ENCODE assay signal across 26 cellular contexts in genomic region chr12:112892821-112893220, GRCh38. TPM values are rescaled to one million over a fixed set of nuclear protein-coding genes. Genes with fewer than 3 reads are reported as not detected.
"Had no signal": no experiment of that assay in that cellular context is flagged by ENCODE, and none has a peak within 500 bp of the region (broad histone marks: within the 10 kb centered on the region; RNA-seq: fewer than 3 reads in every experiment).

No MANE protein-coding gene starts in this region.

- H3K27me3 ChIP-seq: breast epithelium, MG63, SJSA1 had no signal

- H3K9me3 ChIP-seq: breast epithelium, MG63, SJSA1 had no signal

- H3K27ac ChIP-seq: breast epithelium, SJSA1 had no signal

- DNase-seq: activated CD4-positive, alpha-beta T cell treated with anti-CD3 and anti-CD28 coated beads for 48 hours; activated CD4-positive, alpha-beta T cell treated with anti-CD3 and anti-CD28 coated beads, Interleukin-2, amount 50 U/mL, for 4 hours; activated CD4-positive, CD25-positive, alpha-beta regulatory T cell treated with anti-CD3 and anti-CD28 coated beads, Interleukin-2, amount 50 U/mL, for 72 hours; activated CD8-positive, alpha-beta memory T cell treated with anti-CD3 and anti-CD28 coated beads, Interleukin-2, amount 50 U/mL, for 48 hours; activated CD8-positive, alpha-beta T cell treated with anti-CD3 and anti-CD28 coated beads, Interleukin-2, amount 10 ng/mL, durations not matched to agents 7 days and 5 days; activated effector memory CD4-positive, alpha-beta T cell treated with Interleukin-2 at 50 U/mL for 16 hours; activated naive CD4-positive, alpha-beta T cell; activated T-cell treated with anti-CD3 and anti-CD28 coated beads, Interleukin-2, amount 50 U/mL, for 1 hour; aorta; caudate nucleus; MG63; NCI-H1105; NCI-H1436; NCI-H1694 treated with DMSO at 0.1 percent for 48 hours; NCI-H2029 treated with DMSO at 0.1 percent for 48 hours; NCI-H510A treated with DMSO at 0.1 percent for 48 hours; NCI-H69; SHP77; T-helper 17 cell; T-helper 9 cell had no signal

- ATAC-seq: activated CD8-positive, alpha-beta T cell treated with anti-CD3 and anti-CD28 coated beads, Interleukin-2, amount 10 ng/mL, durations not matched to agents 7 days and 5 days; T-helper 17 cell; WTC11 had no signal

- H3K4me3 Mint-ChIP-seq: activated CD8-positive, alpha-beta T cell treated with anti-CD3 and anti-CD28 coated beads, Interleukin-2, amount 10 ng/mL, durations not matched to agents 7 days and 5 days; activated naive CD4-positive, alpha-beta T cell treated with anti-CD3 and anti-CD28 coated beads, Interleukin-2, amount 50 U/mL, for 24 hours; T-helper 17 cell; WTC11 had no signal

- H3K27ac Mint-ChIP-seq: activated CD8-positive, alpha-beta T cell treated with anti-CD3 and anti-CD28 coated beads, Interleukin-2, amount 10 ng/mL, durations not matched to agents 7 days and 5 days; activated naive CD4-positive, alpha-beta T cell treated with anti-CD3 and anti-CD28 coated beads, Interleukin-2, amount 50 U/mL, for 24 hours; T-helper 17 cell; WTC11 had no signal

- H3K9me3 Mint-ChIP-seq: activated naive CD4-positive, alpha-beta T cell treated with anti-CD3 and anti-CD28 coated beads, Interleukin-2, amount 50 U/mL, for 24 hours; WTC11 had no signal

- H3K4me3 ChIP-seq: breast epithelium, MG63, SJSA1 had no signal

- H3K4me1 Mint-ChIP-seq: activated naive CD4-positive, alpha-beta T cell treated with anti-CD3 and anti-CD28 coated beads, Interleukin-2, amount 50 U/mL, for 24 hours; T-helper 17 cell; WTC11 had no signal

- H3K27me3 Mint-ChIP-seq: activated naive CD4-positive, alpha-beta T cell treated with anti-CD3 and anti-CD28 coated beads, Interleukin-2, amount 50 U/mL, for 24 hours had no signal

- FAIRE-seq: RCC 7860 had no signal

- H3K36me3 Mint-ChIP-seq: activated naive CD4-positive, alpha-beta T cell treated with anti-CD3 and anti-CD28 coated beads, Interleukin-2, amount 50 U/mL, for 24 hours; WTC11 had no signal

- H3K36me3 ChIP-seq: breast epithelium, MG63, SJSA1 had no signal

- H3K4me1 ChIP-seq: breast epithelium, SJSA1 had no signal

RNA-seq across cellular contexts. Expression of gene OAS1, which starts 13.9 kb away (rescaled TPM):
- total RNA-seq: chondrocyte, SJSA1 had no signal
